In the genomic region with DNA sequence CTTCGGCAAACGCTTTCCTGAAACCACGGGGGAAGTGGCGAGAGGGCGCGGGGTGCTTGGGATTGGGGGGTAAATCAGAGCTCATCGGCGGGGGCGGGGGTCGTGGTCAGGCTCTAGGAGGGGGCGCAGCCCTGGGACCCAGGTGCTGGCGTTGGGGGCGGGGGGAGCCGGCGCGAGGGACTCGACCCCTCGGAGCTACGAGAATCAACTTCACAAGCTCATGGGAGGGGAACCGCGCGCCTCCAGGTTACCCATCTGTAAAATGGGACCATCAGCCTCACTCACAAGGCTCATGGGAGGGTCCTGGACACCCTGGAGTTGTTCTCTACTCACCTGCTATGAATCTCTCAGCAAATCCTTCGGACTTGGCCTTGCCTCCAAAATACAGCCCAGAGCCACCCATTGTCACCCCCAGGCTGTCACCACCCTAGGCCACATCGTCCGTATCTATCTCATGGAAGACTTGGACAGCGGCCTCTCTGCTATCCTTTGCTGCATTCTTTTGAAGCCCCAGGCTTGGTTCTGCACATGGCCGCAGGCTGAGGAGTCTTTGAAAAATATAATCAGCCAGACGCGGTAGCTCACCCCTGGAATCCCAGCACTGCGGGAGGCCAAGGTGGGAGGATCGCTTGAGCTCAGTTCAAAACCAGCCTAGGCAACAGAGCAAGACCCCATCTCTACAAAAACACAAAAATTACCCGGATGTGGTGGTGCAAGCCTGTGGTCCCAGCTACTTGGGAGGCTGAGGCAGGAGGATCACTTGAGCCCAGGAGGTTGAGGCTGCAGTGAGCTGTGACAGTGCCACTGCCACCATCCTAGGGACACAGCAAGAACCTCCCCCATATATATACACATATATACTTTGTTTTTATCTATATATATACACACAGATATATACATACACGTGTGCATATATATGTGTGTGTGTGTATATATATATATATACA, we compare ENCODE assay signal across 8 cellular contexts. TPM values are rescaled to one million over a fixed set of nuclear protein-coding genes. Genes with fewer than 3 reads are reported as not detected.
DNase-seq lines count a peak whose midpoint lies in the region; ATAC-seq and TF ChIP-seq lines count a peak whose summit lies in the region.

No MANE protein-coding gene starts in this region.

- TF ChIP-seq CTCF in body of pancreas (IDR thresholded peaks at IDR 0.05) (no peak), lung (IDR thresholded peaks at IDR 0.05; ENCODE audit: control extremely low read depth, extremely low read depth) (no peak), transverse colon (IDR thresholded peaks at IDR 0.05) (no peak)

- no peaks in the 10 kb centered on the region for H3K9me3 ChIP-seq in body of pancreas
- H3K9me3 ChIP-seq in lung (ENCODE audit: control insufficient read depth in 2 of 2, insufficient read depth in 1 of 2, low read length in 1 of 2) = no peaks in the 10 kb centered on the region
- no peaks in the 10 kb centered on the region for H3K9me3 ChIP-seq in transverse colon

- in situ Hi-C loops in transverse colon (cut with MboI; ENCODE audit: low pct_ligation_motif_present in 1 of 4, low pct_unique_long_range_greater_than_20kb in 1 of 4, low sequenced_read_pairs in 3 of 4) = no loop called here

- no peak overlapping the region for H3K4me3 ChIP-seq in body of pancreas
- H3K4me3 ChIP-seq in lung = peak overlapping the region; percentile 50
- H3K4me3 ChIP-seq in transverse colon = peak overlapping the region; percentile 47 to 99 (median 94)

- intact Hi-C loops in body of pancreas (cut with DNase I) (no loop called here), transverse colon (cut with DNase I; ENCODE audit: low total_unique reads) (no loop called here)

- 42 to 83% methylated on average over 11 to 28 of the region's 33 CpGs for WGBS in body of pancreas, 2 donors
- WGBS in lung, 2 donors = 46 to 49% methylated on average over 28 to 33 of the region's 33 CpGs
- 68% methylated on average over 12 of the region's 33 CpGs; no CpG with 5 or more reads in 1 of the 2 donors for WGBS in transverse colon (ENCODE audit: low coverage in 1 of 2), 2 donors

- no peak for TF ChIP-seq POLR2A in body of pancreas (IDR thresholded peaks at IDR 0.05)
- TF ChIP-seq POLR2A in transverse colon (IDR thresholded peaks at IDR 0.05) = no peak

- H3K27me3 ChIP-seq in body of pancreas (no peaks in the 10 kb centered on the region), lung (ENCODE audit: control insufficient read depth, insufficient read depth) (no peaks in the 10 kb centered on the region), transverse colon (no peaks in the 10 kb centered on the region)

- ATAC-seq in body of pancreas (no peak), lung (ENCODE audit: insufficient read depth, low FRiP score) (no peak), HG02623 (IDR thresholded peaks at IDR 0.05; ENCODE audit: unreplicated experiment) (no peak)

- H3K4me1 ChIP-seq in body of pancreas (peaks cover 45% of the 10 kb centered on the region), lung (ENCODE audit: control insufficient read depth in 2 of 2, insufficient read depth in 2 of 2, low read length in 2 of 2) (peaks cover 8 to 15% of the 10 kb centered on the region in 2 donors), transverse colon (peaks cover 36 to 56% (median 52%) of the 10 kb centered on the region in 4 donors)

- peak; percentile 67 for DNase-seq in activated effector memory CD4-positive, alpha-beta T cell treated with anti-CD3 and anti-CD28 coated beads, Interleukin-2, amount 50 U/mL, for 16 hours
- DNase-seq in activated effector memory CD4-positive, alpha-beta T cell treated with Interleukin-2 at 50 U/mL for 16 hours = no peak
- no peak for DNase-seq in body of pancreas
- DNase-seq in lung (ENCODE audit: low spot score) = no peak
- DNase-seq in transverse colon = no peak
- DNase-seq in NCI-H1105 treated with DMSO at 0.1 percent for 48 hours (lab: John Stamatoyannopoulos, UW) = no peak
- DNase-seq in NCI-H1930 (lab: John Stamatoyannopoulos, UW) = no peak

- H3K36me3 ChIP-seq in body of pancreas (replicated peaks in 1 of 2; ENCODE audit: insufficient read depth in 1 of 2, low read depth in 2 of 2) = no peaks in the 10 kb centered on the region
- H3K36me3 ChIP-seq in lung (ENCODE audit: control insufficient read depth in 2 of 2, insufficient read depth in 2 of 2, low read length in 2 of 2) = peaks cover 0 to 4% of the 10 kb centered on the region in 2 donors
- no peaks in the 10 kb centered on the region for H3K36me3 ChIP-seq in transverse colon

- H3K27ac ChIP-seq in body of pancreas (peak overlapping the region in 3 of 4 donors; percentile 86 to 89 (median 89)), lung (ENCODE audit: low read depth in 1 of 2, low read length in 1 of 2) (peak overlapping the region; percentile 90 to 93), transverse colon (peak overlapping the region; percentile 91 to 95 (median 92))

- TF ChIP-seq EP300 in transverse colon (IDR thresholded peaks at IDR 0.05; ENCODE audit: low read depth) = no peak

RNA-seq across cellular contexts. Expression of a gene that starts 0.9 kb away (rescaled TPM):
- 10 to 100 TPM; 62.0 to 90.0 TPM for total RNA-seq in body of pancreas
- 10 to 100 TPM; 60.4 to 67.7 TPM for total RNA-seq in lung
- 10 to 100 TPM; 33.6 to 49.4 TPM for polyA plus RNA-seq in lung
- total RNA-seq in transverse colon = 100 to 1,000 TPM in 1 of 4 donors, 10 to 100 TPM in 3; 58.9 to 175 (median 65.0) TPM

Comparison
In these comparisons a context has a peak if more than half of its experiments do, and no peak if none do; other contexts are left out.
1. H3K4me3 ChIP-seq: peak in lung (single experiment) and transverse colon (4 of 4); none in body of pancreas (0 of 2).
2. Peak in every context shown above with its lines, with median percentiles within 50 percentile points of each other: H3K27ac ChIP-seq.